In genomic region chr6:145491126-145491525, GRCh38 we compare ENCODE assay signal across 33 cellular contexts.
"Had no signal": no experiment of that assay in that cellular context is flagged by ENCODE, and none has a peak within 500 bp of the region (broad histone marks: within the 10 kb centered on the region; RNA-seq: fewer than 3 reads in every experiment).

No MANE protein-coding gene starts in this region.

- H3K9me3 ChIP-seq: pancreas, prostate gland had no signal

- H3K36me3 ChIP-seq: esophagus muscularis mucosa, heart left ventricle, left ventricle myocardium inferior, pancreas, prostate gland, suprapubic skin, tibial artery, upper lobe of right lung, WERI-Rb-1 had no signal

- H3K27me3 ChIP-seq: esophagus muscularis mucosa, foreskin keratinocyte, heart left ventricle, pancreas, suprapubic skin, tibial artery, upper lobe of right lung had no signal

- H3K36me3 Mint-ChIP-seq: activated naive CD4-positive, alpha-beta T cell treated with anti-CD3 and anti-CD28 coated beads, Interleukin-2, amount 50 U/mL, for 24 hours; naive B cell had no signal

- H3K4me1 Mint-ChIP-seq: activated CD4-positive, alpha-beta memory T cell treated with anti-CD3 and anti-CD28 coated beads, Interleukin-2, amount 10 ng/mL, durations not matched to agents 7 days and 5 days; activated CD4-positive, alpha-beta T cell treated with anti-CD3 and anti-CD28 coated beads, Interleukin-2, amount 10 ng/mL, durations not matched to agents 24 days and 14 days; activated naive CD4-positive, alpha-beta T cell treated with anti-CD3 and anti-CD28 coated beads, Interleukin-2, amount 50 U/mL, for 24 hours; activated naive CD8-positive, alpha-beta T cell treated with anti-CD3 and anti-CD28 coated beads, Interleukin-2, amount 50 U/mL, for 24 hours; activated T-helper 17 cell treated with anti-CD3 and anti-CD28 coated beads, Interleukin-2, amount 50 U/mL, for 72 hours; naive B cell; T-helper 17 cell had no signal

- H3K27me3 Mint-ChIP-seq: activated CD4-positive, alpha-beta memory T cell treated with anti-CD3 and anti-CD28 coated beads, Interleukin-2, amount 10 ng/mL, durations not matched to agents 7 days and 5 days; activated CD4-positive, alpha-beta T cell treated with anti-CD3 and anti-CD28 coated beads, Interleukin-2, amount 10 ng/mL, durations not matched to agents 24 days and 14 days; activated naive CD4-positive, alpha-beta T cell treated with anti-CD3 and anti-CD28 coated beads, Interleukin-2, amount 50 U/mL, for 24 hours; activated naive CD8-positive, alpha-beta T cell treated with anti-CD3 and anti-CD28 coated beads, Interleukin-2, amount 50 U/mL, for 24 hours; activated T-cell treated with anti-CD3 and anti-CD28 coated beads, Interleukin-2, amount 50 U/mL, for 24 hours; dendritic cell treated with granulocyte-macrophage colony-stimulating factor and Interleukin-4, amounts not matched to agents 40 ng/mL and 50 ng/mL, for 4 days; naive B cell; stimulated activated naive CD8-positive, alpha-beta T cell treated with anti-CD3 and anti-CD28 coated beads, Interleukin-15, Interleukin-2, amounts not matched to agents 100 ng/mL and 50 ng/mL, for 24 hours; T-helper 17 cell had no signal

- H3K27ac ChIP-seq: esophagus muscularis mucosa, foreskin keratinocyte, heart left ventricle, left ventricle myocardium inferior, pancreas, prostate gland, skin epidermis, suprapubic skin, tibial artery, upper lobe of right lung, WERI-Rb-1 had no signal

- H3K4me3 Mint-ChIP-seq: activated CD4-positive, alpha-beta memory T cell treated with anti-CD3 and anti-CD28 coated beads, Interleukin-2, amount 10 ng/mL, durations not matched to agents 7 days and 5 days; activated CD4-positive, alpha-beta T cell treated with anti-CD3 and anti-CD28 coated beads, Interleukin-2, amount 10 ng/mL, durations not matched to agents 24 days and 14 days; activated naive CD4-positive, alpha-beta T cell treated with anti-CD3 and anti-CD28 coated beads, Interleukin-2, amount 50 U/mL, for 24 hours; activated naive CD8-positive, alpha-beta T cell treated with anti-CD3 and anti-CD28 coated beads, Interleukin-2, amount 50 U/mL, for 24 hours; activated T-cell treated with anti-CD3 and anti-CD28 coated beads, Interleukin-2, amount 50 U/mL, for 24 hours; activated T-helper 17 cell treated with anti-CD3 and anti-CD28 coated beads, Interleukin-2, amount 50 U/mL, for 72 hours; dendritic cell treated with granulocyte-macrophage colony-stimulating factor and Interleukin-4, amounts not matched to agents 40 ng/mL and 50 ng/mL, for 4 days; naive B cell; stimulated activated naive CD8-positive, alpha-beta T cell treated with anti-CD3 and anti-CD28 coated beads, Interleukin-15, Interleukin-2, amounts not matched to agents 100 ng/mL and 50 ng/mL, for 24 hours; T-helper 17 cell had no signal

- DNase-seq: activated CD4-positive, alpha-beta memory T cell treated with anti-CD3 and anti-CD28 coated beads, Interleukin-2, amount 10 ng/mL, durations not matched to agents 7 days and 5 days; activated CD4-positive, alpha-beta T cell treated with anti-CD3 and anti-CD28 coated beads, Interleukin-2, amount 10 ng/mL, durations not matched to agents 24 days and 14 days; activated CD4-positive, CD25-positive, alpha-beta regulatory T cell treated with anti-CD3 and anti-CD28 coated beads, Interleukin-2, amount 50 U/mL, for 72 hours; activated CD8-positive, alpha-beta memory T cell treated with anti-CD3 and anti-CD28 coated beads, Interleukin-2, amount 50 U/mL, for 48 hours; activated naive CD8-positive, alpha-beta T cell treated with anti-CD3 and anti-CD28 coated beads, Interleukin-2, amount 50 U/mL, for 24 hours; activated T-cell treated with anti-CD3 and anti-CD28 coated beads, Interleukin-2, amount 50 U/mL, for 24 hours; amygdala; central memory CD4-positive, alpha-beta T cell; foreskin keratinocyte; heart left ventricle; hypothalamus; left ventricle myocardium inferior; naive B cell; nucleus accumbens; pancreas; retina; stimulated activated CD4-positive, alpha-beta T cell treated with anti-CD3 and anti-CD28 coated beads, Interleukin-12 subunit alpha, Interleukin-12 subunit beta, amount 100 ng/mL, for 4 hours; stimulated activated CD4-positive, alpha-beta T cell treated with anti-CD3 and anti-CD28 coated beads, Interleukin-4, amount 100 ng/mL, for 1 hour; T-helper 17 cell; T1000; upper lobe of right lung; WERI-Rb-1 had no signal

- ATAC-seq: activated naive CD8-positive, alpha-beta T cell treated with anti-CD3 and anti-CD28 coated beads, Interleukin-2, amount 50 U/mL, for 24 hours; activated T-helper 17 cell treated with anti-CD3 and anti-CD28 coated beads, Interleukin-2, amount 50 U/mL, for 72 hours; foreskin keratinocyte; heart left ventricle; pancreas; sciatic nerve; T-helper 17 cell; upper lobe of right lung had no signal

- H3K4me3 ChIP-seq: esophagus muscularis mucosa, heart left ventricle, left ventricle myocardium inferior, lung, pancreas, prostate gland, skin epidermis, suprapubic skin, tibial artery, upper lobe of right lung had no signal

- H3K27ac Mint-ChIP-seq: activated CD4-positive, alpha-beta memory T cell treated with anti-CD3 and anti-CD28 coated beads, Interleukin-2, amount 10 ng/mL, durations not matched to agents 7 days and 5 days; activated CD4-positive, alpha-beta T cell treated with anti-CD3 and anti-CD28 coated beads, Interleukin-2, amount 10 ng/mL, durations not matched to agents 24 days and 14 days; activated naive CD4-positive, alpha-beta T cell treated with anti-CD3 and anti-CD28 coated beads, Interleukin-2, amount 50 U/mL, for 24 hours; activated naive CD8-positive, alpha-beta T cell treated with anti-CD3 and anti-CD28 coated beads, Interleukin-2, amount 50 U/mL, for 24 hours; activated T-cell treated with anti-CD3 and anti-CD28 coated beads, Interleukin-2, amount 50 U/mL, for 24 hours; activated T-helper 17 cell treated with anti-CD3 and anti-CD28 coated beads, Interleukin-2, amount 50 U/mL, for 72 hours; dendritic cell treated with granulocyte-macrophage colony-stimulating factor and Interleukin-4, amounts not matched to agents 40 ng/mL and 50 ng/mL, for 4 days; naive B cell; stimulated activated naive CD8-positive, alpha-beta T cell treated with anti-CD3 and anti-CD28 coated beads, Interleukin-15, Interleukin-2, amounts not matched to agents 100 ng/mL and 50 ng/mL, for 24 hours; T-helper 17 cell had no signal

- H3K4me1 ChIP-seq: esophagus muscularis mucosa, foreskin keratinocyte, heart left ventricle, left ventricle myocardium inferior, pancreas, prostate gland, suprapubic skin, tibial artery, upper lobe of right lung had no signal
